ENCODE assay signal across 15 cellular contexts in the genomic region with DNA sequence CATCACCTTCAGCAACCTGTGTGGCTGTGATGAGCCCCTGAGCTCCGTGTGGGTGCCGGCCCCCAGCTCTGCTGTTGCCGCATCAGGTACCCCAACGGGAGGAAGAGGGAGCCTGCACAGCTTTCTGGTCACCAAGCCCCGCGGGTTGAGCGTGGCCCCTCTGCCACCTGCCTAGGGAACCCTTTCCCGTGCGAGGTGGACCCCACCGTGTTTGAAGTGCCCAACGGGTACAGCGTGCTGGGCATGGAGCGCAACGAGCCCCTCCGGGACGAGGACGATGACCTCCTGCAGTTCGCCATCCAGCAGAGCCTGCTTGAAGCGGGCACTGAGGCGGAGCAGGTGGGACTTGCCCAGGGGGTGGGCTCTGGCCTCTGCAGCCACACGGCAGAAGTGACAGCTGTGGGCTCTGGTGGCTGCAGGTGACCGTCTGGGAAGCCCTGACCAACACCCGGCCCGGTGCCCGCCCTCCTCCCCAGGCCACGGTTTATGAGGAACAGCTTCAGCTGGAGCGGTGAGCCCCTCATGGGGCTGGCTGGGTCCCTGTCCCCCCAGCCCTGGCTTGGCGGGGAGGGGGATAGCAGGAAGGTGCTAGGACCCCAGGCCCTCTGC. TPM values are rescaled to one million over a fixed set of nuclear protein-coding genes. Genes with fewer than 3 reads are reported as not detected.
DNase-seq lines count a peak whose midpoint lies in the region; ATAC-seq and TF ChIP-seq lines count a peak whose summit lies in the region.
"Had no signal": no experiment of that assay in that cellular context is flagged by ENCODE, and none has a peak within 500 bp of the region (broad histone marks: within the 10 kb centered on the region; RNA-seq: fewer than 3 reads in every experiment).

No MANE protein-coding gene starts in this region.

- no peak overlapping the region for H2BK15ac ChIP-seq in mesendoderm (replicated peaks; ENCODE audit: low read depth)

- H4K5ac ChIP-seq in mesendoderm (ENCODE audit: low read length): no peak overlapping the region

- H3K23ac ChIP-seq in mesendoderm (ENCODE audit: low read length): no peak overlapping the region

- no peaks in the 10 kb centered on the region for H3K9me2 ChIP-seq in MM.1S (replicated peaks; ENCODE audit: insufficient read depth, low read length)

- no peak overlapping the region for H4K8ac ChIP-seq in mesendoderm (ENCODE audit: low read depth, low read length)

- no peaks in the 10 kb centered on the region for H3F3A ChIP-seq in MM.1S (ENCODE audit: insufficient read depth, low read length)

- H2AK5ac ChIP-seq in mesendoderm (ENCODE audit: low read length): no peak overlapping the region

- TF ChIP-seq CTCF in epithelial cell of proximal tubule (conservative IDR thresholded peaks at IDR 0.05; ENCODE audit: low read depth, low read length) (no peak), upper lobe of right lung (IDR thresholded peaks at IDR 0.05) (no peak), MM.1S (IDR thresholded peaks at IDR 0.05; ENCODE audit: low read length) (no peak)

- no peak overlapping the region for H3K4me3 Mint-ChIP-seq in activated naive CD8-positive, alpha-beta T cell treated with anti-CD3 and anti-CD28 coated beads, Interleukin-2, amount 10 ng/mL, durations not matched to agents 7 days and 5 days
- no peak overlapping the region for H3K4me3 Mint-ChIP-seq in activated naive CD8-positive, alpha-beta T cell treated with anti-CD3 and anti-CD28 coated beads, Interleukin-2, amount 50 U/mL, for 24 hours
- H3K4me3 Mint-ChIP-seq: IgD-negative memory B cell had no signal

- peaks cover 7% of the 10 kb centered on the region for H3K4me1 ChIP-seq in mesendoderm (ENCODE audit: control insufficient read depth, low read depth, low read length)
- H3K4me1 ChIP-seq in upper lobe of right lung: peaks cover 25% of the 10 kb centered on the region
- H3K4me1 ChIP-seq in MM.1S (ENCODE audit: low read length): no peaks in the 10 kb centered on the region

- no peaks in the 10 kb centered on the region for H3K27me3 Mint-ChIP-seq in activated naive CD8-positive, alpha-beta T cell treated with anti-CD3 and anti-CD28 coated beads, Interleukin-2, amount 10 ng/mL, durations not matched to agents 7 days and 5 days
- no peaks in the 10 kb centered on the region for H3K27me3 Mint-ChIP-seq in activated naive CD8-positive, alpha-beta T cell treated with anti-CD3 and anti-CD28 coated beads, Interleukin-2, amount 50 U/mL, for 24 hours
- H3K27me3 Mint-ChIP-seq: activated CD4-positive, alpha-beta memory T cell treated with anti-CD3 and anti-CD28 coated beads for 36 hours; IgD-negative memory B cell had no signal

- peak overlapping the region; percentile 66 for H3K4me3 ChIP-seq in epithelial cell of proximal tubule (ENCODE audit: low read depth, low read length)
- no peak overlapping the region for H3K4me3 ChIP-seq in mesendoderm (ENCODE audit: low read length)
- no peak overlapping the region for H3K4me3 ChIP-seq in upper lobe of right lung
- no peak overlapping the region for H3K4me3 ChIP-seq in MM.1S (ENCODE audit: low read length)
- H3K4me3 ChIP-seq: thoracic aorta had no signal

- H3K36me3 ChIP-seq in mesendoderm (ENCODE audit: control insufficient read depth, insufficient read depth, low read length) (peaks cover 10% of the 10 kb centered on the region), upper lobe of right lung (peaks cover 42% of the 10 kb centered on the region), MM.1S (replicated peaks; ENCODE audit: insufficient read depth, low read length) (peaks cover 2% of the 10 kb centered on the region; the same call in 1 of the 2 replicates)
- H3K36me3 ChIP-seq: neural progenitor cell had no signal

- WGBS in mesendoderm (ENCODE audit: extremely low coverage, insufficient coverage, low lambda C conversion rate): no CpG with 5 or more reads among the region's 28 CpGs

- H3K27ac Mint-ChIP-seq in activated naive CD8-positive, alpha-beta T cell treated with anti-CD3 and anti-CD28 coated beads, Interleukin-2, amount 10 ng/mL, durations not matched to agents 7 days and 5 days: no peak overlapping the region
- no peak overlapping the region for H3K27ac Mint-ChIP-seq in activated naive CD8-positive, alpha-beta T cell treated with anti-CD3 and anti-CD28 coated beads, Interleukin-2, amount 50 U/mL, for 24 hours
- H3K27ac Mint-ChIP-seq: activated CD4-positive, alpha-beta memory T cell treated with anti-CD3 and anti-CD28 coated beads for 36 hours; activated T-helper 2 cell treated with anti-CD3 and anti-CD28 coated beads, Interferon-gamma antibody, Interleukin-2, Interleukin-4, amounts not matched to agents 10 μg/mL and 5 μg/mL and 100 μg/mL, durations not matched to agents 14 hours and 24 hours and 36 hours; neural progenitor cell; T-helper 2 cell treated with Interferon-gamma antibody and Interleukin-4, amounts not matched to agents 5 μg/mL and 100 μg/mL, for 36 hours had no signal

- H3K18ac ChIP-seq in mesendoderm (ENCODE audit: low read length): no peak overlapping the region

- H3K36me3 Mint-ChIP-seq in activated naive CD8-positive, alpha-beta T cell treated with anti-CD3 and anti-CD28 coated beads, Interleukin-2, amount 10 ng/mL, durations not matched to agents 7 days and 5 days: peaks cover 25% of the 10 kb centered on the region
- H3K36me3 Mint-ChIP-seq in activated naive CD8-positive, alpha-beta T cell treated with anti-CD3 and anti-CD28 coated beads, Interleukin-2, amount 50 U/mL, for 24 hours (ENCODE audit: low read depth): peaks cover 22% of the 10 kb centered on the region

- no peak overlapping the region for H2AFZ ChIP-seq in MM.1S (ENCODE audit: low read length)
- H2AFZ ChIP-seq: neural progenitor cell had no signal

- no peaks in the 10 kb centered on the region for H3K79me1 ChIP-seq in mesendoderm (ENCODE audit: low read length)

- intact Hi-C loops in upper lobe of right lung (cut with DNase I): no loop called here

- H3K4me2 ChIP-seq in mesendoderm (ENCODE audit: low read length) (no peak overlapping the region), MM.1S (ENCODE audit: low read depth, low read length) (no peak overlapping the region)

- H2BK120ac ChIP-seq in mesendoderm (ENCODE audit: low read depth, low read length): no peak overlapping the region

- peak; percentile 35 for DNase-seq in activated naive CD8-positive, alpha-beta T cell treated with anti-CD3 and anti-CD28 coated beads, Interleukin-2, amount 10 ng/mL, durations not matched to agents 7 days and 5 days
- DNase-seq in activated naive CD8-positive, alpha-beta T cell treated with anti-CD3 and anti-CD28 coated beads, Interleukin-2, amount 50 U/mL, for 24 hours: no peak
- DNase-seq in epithelial cell of proximal tubule (ENCODE audit: low read depth) (no peak), mesendoderm (no peak), upper lobe of right lung (peak; percentile 66), COR-L47 (lab: John Stamatoyannopoulos, UW) (no peak), MM.1S (no peak)

- H3K4ac ChIP-seq in mesendoderm (ENCODE audit: low read depth, low read length): no peak overlapping the region

- no peak for ATAC-seq in activated naive CD8-positive, alpha-beta T cell treated with anti-CD3 and anti-CD28 coated beads, Interleukin-2, amount 10 ng/mL, durations not matched to agents 7 days and 5 days (ENCODE audit: low read depth)
- no peak for ATAC-seq in activated naive CD8-positive, alpha-beta T cell treated with anti-CD3 and anti-CD28 coated beads, Interleukin-2, amount 50 U/mL, for 24 hours
- ATAC-seq in upper lobe of right lung (no peak), HG03097 (IDR thresholded peaks at IDR 0.05; ENCODE audit: low FRiP score, unreplicated experiment) (no peak)

- H3K9me3 Mint-ChIP-seq in activated naive CD8-positive, alpha-beta T cell treated with anti-CD3 and anti-CD28 coated beads, Interleukin-2, amount 10 ng/mL, durations not matched to agents 7 days and 5 days: peaks cover 2% of the 10 kb centered on the region
- peaks cover 7% of the 10 kb centered on the region for H3K9me3 Mint-ChIP-seq in activated naive CD8-positive, alpha-beta T cell treated with anti-CD3 and anti-CD28 coated beads, Interleukin-2, amount 50 U/mL, for 24 hours

- H3K9me3 ChIP-seq in upper lobe of right lung (no peaks in the 10 kb centered on the region), MM.1S (replicated peaks; ENCODE audit: insufficient read depth, low read length) (no peaks in the 10 kb centered on the region)
- H3K9me3 ChIP-seq: thoracic aorta had no signal

- H3K9ac ChIP-seq in mesendoderm (ENCODE audit: low read length) (peak overlapping the region; percentile 58), MM.1S (ENCODE audit: low read length) (no peak overlapping the region)
- H3K9ac ChIP-seq: neural progenitor cell had no signal

- no peaks in the 10 kb centered on the region for H4K20me1 ChIP-seq in MM.1S (ENCODE audit: insufficient read depth, low read length)

- POLR2A ChIA-PET in activated naive CD8-positive, alpha-beta T cell treated with anti-CD3 and anti-CD28 coated beads, Interleukin-2, amount 10 ng/mL, durations not matched to agents 7 days and 5 days (lab: Charles Lee): interaction anchor here (0.6 to 5.6 kb wide), 6 partner anchors 12 to 1798 kb away, joined by 3 to 66 read pairs (median 6); a partner anchor contains a TSS

- H3K79me2 ChIP-seq in mesendoderm (ENCODE audit: control insufficient read depth, insufficient read depth, low read length) (no peaks in the 10 kb centered on the region), MM.1S (ENCODE audit: low read length) (no peaks in the 10 kb centered on the region)

- peak overlapping the region; percentile 71 for H3K56ac ChIP-seq in mesendoderm (ENCODE audit: low read length)

- no peak overlapping the region for H2BK5ac ChIP-seq in mesendoderm (ENCODE audit: low read length)

- H3K27me3 ChIP-seq in mesendoderm (ENCODE audit: insufficient read depth, low read length, poor library complexity) (no peaks in the 10 kb centered on the region), upper lobe of right lung (no peaks in the 10 kb centered on the region), MM.1S (replicated peaks; ENCODE audit: insufficient read depth, low read length) (no peaks in the 10 kb centered on the region)
- H3K27me3 ChIP-seq: brain microvascular endothelial cell had no signal

- H3K27ac ChIP-seq in mesendoderm (ENCODE audit: low read depth, low read length) (no peak overlapping the region), upper lobe of right lung (peak overlapping the region; percentile 86), MM.1S (ENCODE audit: low read length) (no peak overlapping the region)
- H3K27ac ChIP-seq: neural progenitor cell, thoracic aorta had no signal

- peaks cover 11% of the 10 kb centered on the region for H3K4me1 Mint-ChIP-seq in activated naive CD8-positive, alpha-beta T cell treated with anti-CD3 and anti-CD28 coated beads, Interleukin-2, amount 10 ng/mL, durations not matched to agents 7 days and 5 days
- peaks cover 11% of the 10 kb centered on the region for H3K4me1 Mint-ChIP-seq in activated naive CD8-positive, alpha-beta T cell treated with anti-CD3 and anti-CD28 coated beads, Interleukin-2, amount 50 U/mL, for 24 hours

RNA-seq across cellular contexts. Expression of a gene that starts 1.9 kb away (rescaled TPM):
- 10 to 100 TPM; 24.6 to 27.0 TPM for total RNA-seq in activated naive CD8-positive, alpha-beta T cell treated with anti-CD3 and anti-CD28 coated beads, Interleukin-2, amount 10 ng/mL, durations not matched to agents 7 days and 5 days
- total RNA-seq in epithelial cell of proximal tubule (28.4 and 30.4 TPM in 2 replicates), upper lobe of right lung (36.4 TPM)
- polyA plus RNA-seq in mesendoderm (2013, experiment 1 of 2): 27.4 TPM
- polyA plus RNA-seq in mesendoderm (2013, experiment 2 of 2): 28.5 TPM

RNA-seq across cellular contexts. Expression of a gene that starts 12.3 kb away (rescaled TPM):
- 100 to 1,000 TPM; 185 to 207 TPM for total RNA-seq in activated naive CD8-positive, alpha-beta T cell treated with anti-CD3 and anti-CD28 coated beads, Interleukin-2, amount 10 ng/mL, durations not matched to agents 7 days and 5 days
- total RNA-seq in epithelial cell of proximal tubule: 31.6 and 32.3 TPM in 2 replicates
- 11.0 TPM for polyA plus RNA-seq in mesendoderm (2013, experiment 1 of 2)
- 12.5 TPM for polyA plus RNA-seq in mesendoderm (2013, experiment 2 of 2)
- 59.4 TPM for total RNA-seq in upper lobe of right lung

RNA-seq across cellular contexts. Expression of a gene that starts 35.1 kb away (rescaled TPM):
- total RNA-seq in activated naive CD8-positive, alpha-beta T cell treated with anti-CD3 and anti-CD28 coated beads, Interleukin-2, amount 10 ng/mL, durations not matched to agents 7 days and 5 days: 100 to 1,000 TPM; 325 to 341 TPM
- total RNA-seq in epithelial cell of proximal tubule (46.8 and 66.4 TPM in 2 replicates), upper lobe of right lung (98.4 TPM)
- polyA plus RNA-seq in mesendoderm (2013, experiment 1 of 2): 30.4 TPM
- 30.6 TPM for polyA plus RNA-seq in mesendoderm (2013, experiment 2 of 2)

RNA-seq across cellular contexts. Expression of a gene that starts 51.9 kb away (rescaled TPM):
- total RNA-seq in activated naive CD8-positive, alpha-beta T cell treated with anti-CD3 and anti-CD28 coated beads, Interleukin-2, amount 10 ng/mL, durations not matched to agents 7 days and 5 days: 10 to 100 TPM; 73.2 to 78.2 TPM
- total RNA-seq in epithelial cell of proximal tubule (68.1 and 174 TPM in 2 replicates), upper lobe of right lung (69.3 TPM)
- polyA plus RNA-seq in mesendoderm (2013, experiment 1 of 2): 16.0 TPM
- 16.4 TPM for polyA plus RNA-seq in mesendoderm (2013, experiment 2 of 2)

Comparison
In these comparisons a context has a peak if more than half of its experiments do, and no peak if none do; other contexts are left out.
1. DNase-seq: peak in activated naive CD8-positive, alpha-beta T cell treated with anti-CD3 and anti-CD28 coated beads, Interleukin-2, amount 10 ng/mL, durations not matched to agents 7 days and 5 days (single experiment) and upper lobe of right lung (single experiment); none in activated naive CD8-positive, alpha-beta T cell treated with anti-CD3 and anti-CD28 coated beads, Interleukin-2, amount 50 U/mL, for 24 hours (single experiment), epithelial cell of proximal tubule (single experiment), mesendoderm (single experiment), COR-L47 (single experiment) and MM.1S (single experiment).